23 cellular contexts compared by ENCODE assay signal in genomic region chr18:1848716-1849115, GRCh38.
"Had no signal": no experiment of that assay in that cellular context is flagged by ENCODE, and none has a peak within 500 bp of the region (broad histone marks: within the 10 kb centered on the region; RNA-seq: fewer than 3 reads in every experiment).

No MANE protein-coding gene starts in this region.

- H3K27me3 Mint-ChIP-seq: activated CD4-positive, alpha-beta memory T cell treated with anti-CD3 and anti-CD28 coated beads for 36 hours; activated T-cell treated with anti-CD3 and anti-CD28 coated beads, Interleukin-2, amount 50 U/mL, for 24 hours; central memory CD8-positive, alpha-beta T cell had no signal

- H3K9me3 Mint-ChIP-seq: mesothelial cell of epicardium had no signal

- H3K36me3 Mint-ChIP-seq: activated CD4-positive, alpha-beta memory T cell treated with anti-CD3 and anti-CD28 coated beads for 36 hours; mesothelial cell of epicardium had no signal

- H3K9me3 ChIP-seq: body of pancreas, lower lobe of right lung, prostate gland, right lobe of liver, tibial nerve, vagina had no signal

- H3K27ac Mint-ChIP-seq: activated CD4-positive, alpha-beta memory T cell treated with anti-CD3 and anti-CD28 coated beads for 36 hours; activated CD4-positive, alpha-beta T cell treated with anti-CD3 and anti-CD28 coated beads for 36 hours; activated T-cell treated with anti-CD3 and anti-CD28 coated beads, Interleukin-2, amount 50 U/mL, for 24 hours; mesothelial cell of epicardium had no signal

- H3K4me3 Mint-ChIP-seq: activated CD4-positive, alpha-beta memory T cell treated with anti-CD3 and anti-CD28 coated beads for 36 hours; activated CD4-positive, alpha-beta T cell treated with anti-CD3 and anti-CD28 coated beads for 36 hours; activated T-cell treated with anti-CD3 and anti-CD28 coated beads, Interleukin-2, amount 50 U/mL, for 24 hours; central memory CD8-positive, alpha-beta T cell; mesothelial cell of epicardium had no signal

- H3K4me1 ChIP-seq: body of pancreas, lower lobe of right lung, prostate gland, right lobe of liver, tibial nerve, vagina had no signal

- H3K27me3 ChIP-seq: body of pancreas, right lobe of liver, tibial nerve, vagina had no signal

- ATAC-seq: activated CD4-positive, alpha-beta T cell treated with anti-CD3 and anti-CD28 coated beads for 36 hours; body of pancreas; lower lobe of right lung; right lobe of liver had no signal

- DNase-seq: activated CD4-positive, alpha-beta memory T cell treated with anti-CD3 and anti-CD28 coated beads for 36 hours; activated CD4-positive, alpha-beta T cell treated with anti-CD3 and anti-CD28 coated beads for 36 hours; activated effector memory CD4-positive, alpha-beta T cell treated with Interleukin-2 at 50 U/mL for 16 hours; activated naive CD4-positive, alpha-beta T cell treated with anti-CD3 and anti-CD28 coated beads, Interleukin-2, amount 50 U/mL, for 16 hours; activated T-cell treated with anti-CD3 and anti-CD28 coated beads, Interleukin-2, amount 50 U/mL, for 24 hours; body of pancreas; cortex of kidney; effector CD4-positive, alpha-beta T cell; head of caudate nucleus; lower lobe of right lung; right lobe of liver; stimulated activated CD4-positive, alpha-beta T cell treated with anti-CD3 and anti-CD28 coated beads, Interleukin-4, amount 100 ng/mL, for 4 hours; stimulated activated CD8-positive, alpha-beta memory T cell treated with anti-CD3 and anti-CD28 coated beads, Interleukin-4, amount 100 ng/mL, for 48 hours; stimulated activated naive CD4-positive, alpha-beta T cell treated with Interleukin-2 at 50 U/mL for 16 hours; substantia nigra had no signal

- H3K4me1 Mint-ChIP-seq: activated CD4-positive, alpha-beta T cell treated with anti-CD3 and anti-CD28 coated beads for 36 hours; central memory CD8-positive, alpha-beta T cell had no signal

- H3K27ac ChIP-seq: body of pancreas, lower lobe of right lung, prostate gland, right lobe of liver, tibial nerve, vagina had no signal

- H3K36me3 ChIP-seq: lower lobe of right lung, prostate gland, right lobe of liver, tibial nerve, vagina had no signal

- FAIRE-seq: endothelial cell of umbilical vein, frontal cortex had no signal

- H3K4me3 ChIP-seq: body of pancreas, lower lobe of right lung, prostate gland, right lobe of liver, smooth muscle cell, tibial nerve, vagina had no signal
